Comparison of ENCODE assay signal across 22 cellular contexts in genomic region chr5:90876366-90876765, GRCh38.
"Had no signal": no experiment of that assay in that cellular context is flagged by ENCODE, and none has a peak within 500 bp of the region (broad histone marks: within the 10 kb centered on the region; RNA-seq: fewer than 3 reads in every experiment).

No MANE protein-coding gene starts in this region.

- H3K4me3 ChIP-seq: lower lobe of right lung, skin epidermis, thoracic aorta had no signal

- ATAC-seq: activated naive CD8-positive, alpha-beta T cell treated with anti-CD3 and anti-CD28 coated beads, Interleukin-2, amount 50 U/mL, for 24 hours; foreskin keratinocyte; right cardiac atrium; stimulated activated effector memory CD8-positive, alpha-beta T cell treated with anti-CD3 and anti-CD28 coated beads, Interleukin-12 subunit alpha, Interleukin-12 subunit beta, amount 100 ng/mL, for 72 hours had no signal

- H3K4me1 ChIP-seq: foreskin keratinocyte had no signal

- H3K27me3 ChIP-seq: foreskin keratinocyte had no signal

- H3K9me3 ChIP-seq: lower lobe of right lung, thoracic aorta had no signal

- H3K4me3 Mint-ChIP-seq: activated naive CD4-positive, alpha-beta T cell treated with anti-CD3 and anti-CD28 coated beads, Interleukin-2, amount 10 ng/mL, durations not matched to agents 7 days and 5 days; activated naive CD8-positive, alpha-beta T cell treated with anti-CD3 and anti-CD28 coated beads, Interleukin-2, amount 50 U/mL, for 24 hours; brain; endodermal cell; stimulated activated effector memory CD8-positive, alpha-beta T cell treated with anti-CD3 and anti-CD28 coated beads, Interleukin-12 subunit alpha, Interleukin-12 subunit beta, amount 100 ng/mL, for 72 hours; T-helper 1 cell treated with Interleukin-12 subunit alpha and Interleukin-12 subunit beta and Interleukin-4 antibody, amounts not matched to agents 30 μg/mL and 1 μg/mL, for 36 hours had no signal

- H3K36me3 Mint-ChIP-seq: activated naive CD4-positive, alpha-beta T cell treated with anti-CD3 and anti-CD28 coated beads, Interleukin-2, amount 10 ng/mL, durations not matched to agents 7 days and 5 days; brain; stimulated activated effector memory CD8-positive, alpha-beta T cell treated with anti-CD3 and anti-CD28 coated beads, Interleukin-12 subunit alpha, Interleukin-12 subunit beta, amount 100 ng/mL, for 72 hours had no signal

- H3K27me3 Mint-ChIP-seq: progenitor cell of endocrine pancreas had no signal

- DNase-seq: activated CD4-positive, alpha-beta T cell treated with anti-CD3 and anti-CD28 coated beads, Interleukin-2, amount 50 U/mL, for 1 hour; activated CD4-positive, CD25-positive, alpha-beta regulatory T cell treated with anti-CD3 and anti-CD28 coated beads, Interleukin-2, amount 50 U/mL, for 72 hours; activated CD8-positive, alpha-beta memory T cell treated with anti-CD3 and anti-CD28 coated beads, Interleukin-2, amount 50 U/mL, for 4 hours; activated effector memory CD4-positive, alpha-beta T cell treated with Interleukin-2 at 50 U/mL for 16 hours; activated naive CD4-positive, alpha-beta T cell treated with anti-CD3 and anti-CD28 coated beads, Interleukin-2, amount 10 ng/mL, durations not matched to agents 7 days and 5 days; activated naive CD8-positive, alpha-beta T cell treated with anti-CD3 and anti-CD28 coated beads, Interleukin-2, amount 50 U/mL, for 24 hours; activated T-cell treated with anti-CD3 and anti-CD28 coated beads, Interleukin-2, amount 50 U/mL, for 48 hours; anterior cingulate cortex; caudate nucleus; endodermal cell; foreskin keratinocyte; hypothalamus; lower lobe of right lung; right cardiac atrium; stimulated activated CD4-positive, alpha-beta T cell treated with anti-CD3 and anti-CD28 coated beads, Interleukin-4, amount 100 ng/mL, for 1 hour had no signal

- H3K27ac ChIP-seq: epithelial cell of prostate, foreskin keratinocyte, skin epidermis, thoracic aorta had no signal

- H3K9me3 Mint-ChIP-seq: activated naive CD4-positive, alpha-beta T cell treated with anti-CD3 and anti-CD28 coated beads, Interleukin-2, amount 10 ng/mL, durations not matched to agents 7 days and 5 days; activated naive CD8-positive, alpha-beta T cell treated with anti-CD3 and anti-CD28 coated beads, Interleukin-2, amount 50 U/mL, for 24 hours; endodermal cell; stimulated activated effector memory CD8-positive, alpha-beta T cell treated with anti-CD3 and anti-CD28 coated beads, Interleukin-12 subunit alpha, Interleukin-12 subunit beta, amount 100 ng/mL, for 72 hours; T-helper 1 cell treated with Interleukin-12 subunit alpha and Interleukin-12 subunit beta and Interleukin-4 antibody, amounts not matched to agents 30 μg/mL and 1 μg/mL, for 36 hours had no signal

- H3K36me3 ChIP-seq: lower lobe of right lung, thoracic aorta had no signal

- H3K27ac Mint-ChIP-seq: activated naive CD4-positive, alpha-beta T cell treated with anti-CD3 and anti-CD28 coated beads, Interleukin-2, amount 10 ng/mL, durations not matched to agents 7 days and 5 days; activated naive CD8-positive, alpha-beta T cell treated with anti-CD3 and anti-CD28 coated beads, Interleukin-2, amount 50 U/mL, for 24 hours; endodermal cell; progenitor cell of endocrine pancreas; stimulated activated effector memory CD8-positive, alpha-beta T cell treated with anti-CD3 and anti-CD28 coated beads, Interleukin-12 subunit alpha, Interleukin-12 subunit beta, amount 100 ng/mL, for 72 hours; T-helper 1 cell treated with Interleukin-12 subunit alpha and Interleukin-12 subunit beta and Interleukin-4 antibody, amounts not matched to agents 30 μg/mL and 1 μg/mL, for 36 hours had no signal
